ENCODE assay signal across 9 cellular contexts in genomic region chr12:120726510-120726793, GRCh38. TPM values are rescaled to one million over a fixed set of nuclear protein-coding genes. Genes with fewer than 3 reads are reported as not detected.
DNase-seq lines count a peak whose midpoint lies in the region; ATAC-seq and TF ChIP-seq lines count a peak whose summit lies in the region.
"Had no signal": no experiment of that assay in that cellular context is flagged by ENCODE, and none has a peak within 500 bp of the region (broad histone marks: within the 10 kb centered on the region; RNA-seq: fewer than 3 reads in every experiment).

No MANE protein-coding gene starts in this region.

- peaks cover 8% of the 10 kb centered on the region for H3K36me3 Mint-ChIP-seq in neural crest cell (ENCODE audit: low read depth)

- H3K27ac ChIP-seq in BLaER1 treated with 17β-estradiol and CSF1 and Interleukin-3, amounts not matched to agents 10 nM and 100 nM, result no peak overlapping the region

- no peak overlapping the region for H3K27ac Mint-ChIP-seq in neural crest cell (ENCODE audit: unreplicated experiment)

- peak overlapping the region; percentile 61 to 78 (median 68); a peak in 16 of 20 replicates for H3K4me3 ChIP-seq in BLaER1 treated with 17β-estradiol and CSF1 and Interleukin-3, amounts not matched to agents 10 nM and 100 nM
- H3K4me3 ChIP-seq in Loucy (ENCODE audit: low read length, poor library complexity, severe bottlenecking) (peak overlapping the region; percentile 80), endocrine pancreas (ENCODE audit: control insufficient read depth, insufficient read depth, low read length) (peak overlapping the region; percentile 40)

- peak overlapping the region; percentile 81 to 97 (median 94) for H3K4me2 ChIP-seq in BLaER1 treated with 17β-estradiol and CSF1 and Interleukin-3, amounts not matched to agents 10 nM and 100 nM
- peak overlapping the region; percentile 82 for H3K4me2 ChIP-seq in Loucy (ENCODE audit: low read depth, low read length, poor library complexity, severe bottlenecking)

- H3K9me3 ChIP-seq in BLaER1 treated with 17β-estradiol and CSF1 and Interleukin-3, amounts not matched to agents 10 nM and 100 nM (replicated peaks in 1 of 11), result no peaks in the 10 kb centered on the region
- H3K9me3 ChIP-seq in Loucy (ENCODE audit: insufficient read depth, low read depth, low read length) (no peaks in the 10 kb centered on the region), endocrine pancreas (ENCODE audit: control insufficient read depth, low read length) (no peaks in the 10 kb centered on the region)

- no peaks in the 10 kb centered on the region; the same call in 1 of the 2 replicates for H3K79me2 ChIP-seq in Loucy (ENCODE audit: insufficient read depth, low read length)

- H3K27me3 ChIP-seq in BLaER1 treated with 17β-estradiol and CSF1 and Interleukin-3, amounts not matched to agents 10 nM and 100 nM, result no peaks in the 10 kb centered on the region
- H3K27me3 ChIP-seq in Loucy (ENCODE audit: insufficient read depth, low read length, poor library complexity, severe bottlenecking), result no peaks in the 10 kb centered on the region
- H3K27me3 ChIP-seq in endocrine pancreas (ENCODE audit: control insufficient read depth, insufficient read depth, low read length), result no peaks in the 10 kb centered on the region

- H3K9ac ChIP-seq in BLaER1 treated with 17β-estradiol and CSF1 and Interleukin-3, amounts not matched to agents 10 nM and 100 nM, result peak overlapping the region in 9 of 11 experiments; percentile 75 to 87 (median 83); a peak in 13 of 22 replicates
- H3K9ac ChIP-seq in Loucy (ENCODE audit: low read depth, low read length, poor library complexity, severe bottlenecking) (peak overlapping the region; percentile 83), endocrine pancreas (ENCODE audit: control insufficient read depth, insufficient read depth, low read length) (peak overlapping the region; percentile 84)

- H2AFZ ChIP-seq in Loucy (ENCODE audit: low read length), result no peak overlapping the region

- ATAC-seq in HG03025 (IDR thresholded peaks at IDR 0.05; ENCODE audit: low FRiP score, unreplicated experiment), result no peak

- DNase-seq in neural crest cell (ENCODE audit: low read depth, low spot score), result no peak
- DNase-seq in NCI-H2171 treated with DMSO at 0.1 percent for 48 hours (lab: John Stamatoyannopoulos, UW), result no peak
- no peak for DNase-seq in NCI-H2227 treated with DMSO at 0.1 percent for 48 hours (lab: John Stamatoyannopoulos, UW)
- DNase-seq in medulla oblongata (ENCODE audit: extremely low spot score), result no peak
- DNase-seq: NK-92 treated with Interleukin-12 subunit alpha and Interleukin-12 subunit beta, amount 100 ng/mL, for 24 hours had no signal

- H3K4me1 Mint-ChIP-seq in neural crest cell, result peaks cover 18% of the 10 kb centered on the region

- H3K4me1 ChIP-seq in BLaER1 treated with 17β-estradiol and CSF1 and Interleukin-3, amounts not matched to agents 10 nM and 100 nM, result peaks cover 13 to 32% (median 30%) of the 10 kb centered on the region in 10 experiments
- H3K4me1 ChIP-seq in Loucy (ENCODE audit: insufficient read depth, low read length, poor library complexity, severe bottlenecking) (peaks cover 22% of the 10 kb centered on the region), endocrine pancreas (ENCODE audit: control insufficient read depth, insufficient read depth, low read length) (no peaks in the 10 kb centered on the region)

- peaks cover 0 to 31% (median 18%) of the 10 kb centered on the region in 11 experiments; a peak in 17 of 22 replicates for H4K20me1 ChIP-seq in BLaER1 treated with 17β-estradiol and CSF1 and Interleukin-3, amounts not matched to agents 10 nM and 100 nM
- H4K20me1 ChIP-seq in Loucy (ENCODE audit: insufficient read depth, low read length, poor library complexity, severe bottlenecking), result no peaks in the 10 kb centered on the region

- H3K9me3 Mint-ChIP-seq in neural crest cell, result no peaks in the 10 kb centered on the region

- peaks cover 32 to 75% (median 65%) of the 10 kb centered on the region in 11 experiments for H3K36me3 ChIP-seq in BLaER1 treated with 17β-estradiol and CSF1 and Interleukin-3, amounts not matched to agents 10 nM and 100 nM
- no peaks in the 10 kb centered on the region; the same call in 1 of the 2 replicates for H3K36me3 ChIP-seq in Loucy (ENCODE audit: insufficient read depth, low read length)
- peaks cover 10% of the 10 kb centered on the region for H3K36me3 ChIP-seq in endocrine pancreas (ENCODE audit: control insufficient read depth, insufficient read depth, low read length)

- TF ChIP-seq CTCF in Loucy (conservative IDR thresholded peaks at IDR 0.05; ENCODE audit: low read length), result no peak
- no peak for TF ChIP-seq CTCF in neural crest cell (conservative IDR thresholded peaks at IDR 0.05)

- no peaks in the 10 kb centered on the region for H3F3A ChIP-seq in Loucy (ENCODE audit: low read depth)

- H3K9me2 ChIP-seq in Loucy (replicated peaks; ENCODE audit: low read depth, low read length), result no peaks in the 10 kb centered on the region

- H3K4me3 Mint-ChIP-seq in neural crest cell, result peak overlapping the region; percentile 85

- H3K27me3 Mint-ChIP-seq in neural crest cell (ENCODE audit: low read depth), result no peaks in the 10 kb centered on the region

RNA-seq across cellular contexts. Expression of gene ACADS, which starts 0.8 kb away (rescaled TPM):
- 5.6 and 5.9 TPM in 2 replicates for total RNA-seq in neural crest cell

RNA-seq across cellular contexts. Expression of gene UNC119B, which starts 16.2 kb away (rescaled TPM):
- total RNA-seq in neural crest cell, result 79.7 and 80.0 TPM in 2 replicates

RNA-seq across cellular contexts. Expression of gene MLEC, which starts 39.5 kb away (rescaled TPM):
- total RNA-seq in neural crest cell, result 165 and 167 TPM in 2 replicates
